Comparison of ENCODE assay signal across 8 cellular contexts in genomic region chr3:28915711-28916481, GRCh38.
DNase-seq lines count a peak whose midpoint lies in the region; ATAC-seq and TF ChIP-seq lines count a peak whose summit lies in the region.

No MANE protein-coding gene starts in this region.

- H3K79me2 ChIP-seq in OCI-LY1 (ENCODE audit: insufficient read depth, low read length): no peaks in the 10 kb centered on the region

- H3K27me3 ChIP-seq in OCI-LY1 (ENCODE audit: insufficient read depth, low read length) (no peaks in the 10 kb centered on the region), psoas muscle (ENCODE audit: insufficient read depth in 3 of 3, low read length in 2 of 3) (no peaks in the 10 kb centered on the region)

- intact Hi-C loops in psoas muscle (cut with DNase I): loop anchor here (5.0 to 10.0 kb wide), 2 partner anchors 359 to 366 kb away; partner anchors contain the start of gene RBMS3 (in 1 of the 2)

- H3K4me2 ChIP-seq in OCI-LY1 (ENCODE audit: low read length): peak overlapping the region; percentile 78

- ATAC-seq in psoas muscle (peak in 3 of 4 donors; percentile 23 to 46 (median 45)), GM19351 (IDR thresholded peaks at IDR 0.05; ENCODE audit: unreplicated experiment) (no peak), HG02870 (IDR thresholded peaks at IDR 0.05; ENCODE audit: unreplicated experiment) (no peak)

- 46 to 63% (median 48%) methylated on average over 8 of the region's 8 CpGs for WGBS in psoas muscle, 3 donors

- peak overlapping the region; percentile 34 for H3K9ac ChIP-seq in OCI-LY1 (ENCODE audit: low read length)

- no peaks in the 10 kb centered on the region for H3K9me2 ChIP-seq in OCI-LY1 (ENCODE audit: low read depth, low read length)

- H3K27ac ChIP-seq in OCI-LY1 (ENCODE audit: low read depth, low read length, poor library complexity, severe bottlenecking) (peak overlapping the region; percentile 94), psoas muscle (peak overlapping the region; percentile 59)

- H3K4me3 ChIP-seq in OCI-LY1 (ENCODE audit: low read depth, low read length, poor library complexity, severe bottlenecking) (no peak overlapping the region), psoas muscle (peak overlapping the region; percentile 58)

- H2AFZ ChIP-seq in OCI-LY1 (ENCODE audit: low read length): 0 out of 2 replicates have a peak overlapping the region, but pooled peaks have one; percentile 19

- H3K4me1 ChIP-seq in OCI-LY1 (ENCODE audit: insufficient read depth, low read length, severe bottlenecking) (peaks cover 81% of the 10 kb centered on the region), psoas muscle (peaks cover 13% of the 10 kb centered on the region)

- TF ChIP-seq CTCF in OCI-LY1 (IDR thresholded peaks at IDR 0.05; ENCODE audit: low read length) (no peak), psoas muscle (IDR thresholded peaks at IDR 0.05) (no peak)

- no peaks in the 10 kb centered on the region for H3F3A ChIP-seq in OCI-LY1 (ENCODE audit: insufficient read depth, low read length)

- H3K9me3 ChIP-seq in OCI-LY1 (ENCODE audit: low read length) (no peaks in the 10 kb centered on the region), psoas muscle (no peaks in the 10 kb centered on the region)

- H4K20me1 ChIP-seq in OCI-LY1 (ENCODE audit: insufficient read depth, low read length): no peaks in the 10 kb centered on the region

- H3K36me3 ChIP-seq in OCI-LY1 (ENCODE audit: insufficient read depth, low read length): no peaks in the 10 kb centered on the region
- H3K36me3 ChIP-seq in psoas muscle (ENCODE audit: insufficient read depth in 1 of 2, low read depth in 1 of 2): no peaks in the 10 kb centered on the region

- DNase-seq in NCI-H2029 (lab: John Stamatoyannopoulos, UW) (peak; percentile 18), NCI-H2029 treated with DMSO at 0.1 percent for 48 hours (lab: John Stamatoyannopoulos, UW) (no peak), fibroblast of gingiva (ENCODE audit: low read depth) (peak; percentile 70), psoas muscle (no peak), NCI-H2171 treated with DMSO at 0.1 percent for 48 hours (lab: John Stamatoyannopoulos, UW) (no peak)

Comparison
In these comparisons a context has a peak if more than half of its experiments do, and no peak if none do; other contexts are left out.
1. DNase-seq: peak in NCI-H2029 (single experiment) and fibroblast of gingiva (single experiment); none in NCI-H2029 treated with DMSO at 0.1 percent for 48 hours (single experiment), psoas muscle (0 of 2) and NCI-H2171 treated with DMSO at 0.1 percent for 48 hours (single experiment).
2. ATAC-seq: peak in psoas muscle (3 of 4); none in GM19351 (single experiment) and HG02870 (single experiment).